Comparison of ENCODE assay signal across 9 cellular contexts in the genomic region with DNA sequence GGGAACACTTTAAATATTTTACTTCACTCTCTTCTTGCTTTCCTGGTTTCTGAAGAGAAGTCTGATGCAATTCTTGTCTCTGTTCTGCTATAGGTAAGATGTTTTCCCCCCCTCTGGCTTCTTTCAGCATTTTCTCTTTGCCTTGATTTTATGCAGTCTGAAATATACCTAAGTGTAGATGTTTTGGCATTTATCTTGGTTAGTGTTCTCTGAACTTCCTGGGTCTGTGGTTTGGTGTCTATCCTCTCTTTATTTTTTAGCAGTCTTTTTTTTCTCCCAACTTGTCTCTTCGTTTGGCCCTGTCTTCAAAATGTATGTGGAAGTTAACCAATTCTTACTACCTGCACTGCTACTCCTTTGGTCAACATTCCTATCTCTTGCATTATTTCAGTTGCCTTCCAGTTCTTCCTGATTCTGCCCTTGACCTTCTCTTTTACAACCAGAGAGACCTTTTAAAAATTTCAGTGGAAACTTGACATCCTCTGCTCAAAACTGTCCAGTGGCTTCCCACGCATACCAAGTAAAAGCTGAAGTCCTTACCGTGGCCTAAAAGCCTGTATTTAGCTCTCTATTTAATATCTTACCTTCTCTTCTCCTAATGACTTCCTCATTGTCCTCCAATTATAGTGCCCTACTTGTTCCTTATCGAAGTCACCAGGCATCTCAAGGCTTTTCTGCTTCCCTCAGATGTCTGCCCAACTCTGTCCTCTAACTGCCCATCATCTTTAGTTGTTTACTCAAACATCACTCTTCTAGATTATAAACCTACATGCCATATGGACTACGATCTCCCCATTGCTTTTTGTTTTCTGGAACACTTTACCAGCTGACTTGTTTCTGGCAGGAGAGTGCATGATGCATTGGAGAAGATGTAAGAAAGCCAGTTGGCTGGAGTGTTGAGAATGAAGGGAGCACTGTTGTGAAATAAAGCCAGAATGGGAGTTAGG. TPM values are rescaled to one million over a fixed set of nuclear protein-coding genes. Genes with fewer than 3 reads are reported as not detected.
DNase-seq lines count a peak whose midpoint lies in the region; ATAC-seq, FAIRE-seq and TF ChIP-seq lines count a peak whose summit lies in the region.
"Had no signal": no experiment of that assay in that cellular context is flagged by ENCODE, and none has a peak within 500 bp of the region (broad histone marks: within the 10 kb centered on the region; RNA-seq: fewer than 3 reads in every experiment).

No MANE protein-coding gene starts in this region.

- TF ChIP-seq CTCF in KMS-11 (conservative IDR thresholded peaks at IDR 0.05; ENCODE audit: low read depth, low read length) (no peak), GM12878 (IDR thresholded peaks at IDR 0.05 in 2 of 3, conservative IDR thresholded peaks at IDR 0.05 in 1 of 3; ENCODE audit: control insufficient read depth in 2 of 3, extremely low read depth in 1 of 3, insufficient read depth in 1 of 3, low read depth in 3 of 3, low read length in 3 of 3) (no peak), lower lobe of right lung (IDR thresholded peaks at IDR 0.05) (no peak)

- H3K23ac ChIP-seq in mesenchymal stem cell (ENCODE audit: low read length in 2 of 2) = no peak overlapping the region

- DNase-seq in GM12878 (ENCODE audit: low read depth, low spot score) (no peak), lower lobe of right lung (no peak), mesenchymal stem cell (no peak)
- DNase-seq in activated naive CD4-positive, alpha-beta T cell treated with anti-CD3 and anti-CD28 coated beads, Interleukin-2, amount 10 ng/mL, durations not matched to agents 7 days and 5 days = no peak
- no peak for DNase-seq in stimulated activated effector memory CD8-positive, alpha-beta T cell treated with anti-CD3 and anti-CD28 coated beads, Interleukin-12 subunit alpha, Interleukin-12 subunit beta, amount 100 ng/mL, for 72 hours (ENCODE audit: low spot score in 2 of 2)

- peaks cover 27% of the 10 kb centered on the region for H3K36me3 Mint-ChIP-seq in activated naive CD4-positive, alpha-beta T cell treated with anti-CD3 and anti-CD28 coated beads, Interleukin-2, amount 10 ng/mL, durations not matched to agents 7 days and 5 days
- H3K36me3 Mint-ChIP-seq in stimulated activated effector memory CD8-positive, alpha-beta T cell treated with anti-CD3 and anti-CD28 coated beads, Interleukin-12 subunit alpha, Interleukin-12 subunit beta, amount 100 ng/mL, for 72 hours = peaks cover 3% of the 10 kb centered on the region

- no peak overlapping the region for H2AK5ac ChIP-seq in mesenchymal stem cell (ENCODE audit: low read length, severe bottlenecking)

- H3K4me1 ChIP-seq in BLaER1 treated with 17β-estradiol and CSF1 and Interleukin-3, amounts not matched to agents 10 nM and 100 nM = peaks cover 26 to 75% (median 38%) of the 10 kb centered on the region in 10 experiments
- peaks cover 69% of the 10 kb centered on the region for H3K4me1 ChIP-seq in KMS-11 (ENCODE audit: low read depth, poor library complexity, severe bottlenecking)
- H3K4me1 ChIP-seq in GM12878 (ENCODE audit: control insufficient read depth, insufficient read depth, low read length) = peaks cover 20% of the 10 kb centered on the region
- peaks cover 64% of the 10 kb centered on the region for H3K4me1 ChIP-seq in lower lobe of right lung
- no peaks in the 10 kb centered on the region for H3K4me1 ChIP-seq in mesenchymal stem cell (ENCODE audit: control insufficient read depth, insufficient read depth, low read depth, low read length)

- CTCF ChIA-PET in GM12878 (lab: Yijun Ruan, JAX) = interaction anchor here (1.4 to 4.1 kb wide), 2 partner anchors 17 to 152 kb away, joined by 3 to 33 read pairs; no protein-coding TSS in a partner anchor
- CTCF ChIA-PET in activated naive CD4-positive, alpha-beta T cell treated with anti-CD3 and anti-CD28 coated beads, Interleukin-2, amount 10 ng/mL, durations not matched to agents 7 days and 5 days (lab: Charles Lee) = interaction anchor here (1.0 to 1.1 kb wide), 2 partner anchors 14 to 16 kb away, joined by 3 read pairs; no protein-coding TSS in a partner anchor

- H2BK120ac ChIP-seq in mesenchymal stem cell (ENCODE audit: low read depth, low read length) = no peak overlapping the region

- H3K9me3 ChIP-seq in BLaER1 treated with 17β-estradiol and CSF1 and Interleukin-3, amounts not matched to agents 10 nM and 100 nM (replicated peaks in 1 of 11) = peaks cover 0 to 8% (median 0%) of the 10 kb centered on the region in 11 experiments; a peak in 3 of 22 replicates
- H3K9me3 ChIP-seq in GM12878 (replicated peaks; ENCODE audit: control insufficient read depth, insufficient read depth, low read length) = no peaks in the 10 kb centered on the region
- H3K9me3 ChIP-seq in lower lobe of right lung = no peaks in the 10 kb centered on the region
- no peaks in the 10 kb centered on the region for H3K9me3 ChIP-seq in mesenchymal stem cell (ENCODE audit: control insufficient read depth, low read length)

- peak overlapping the region in 1 of 2 experiments; percentile 21 for H3K18ac ChIP-seq in mesenchymal stem cell (ENCODE audit: low read depth in 1 of 2, low read length in 2 of 2)

- no peak for FAIRE-seq in GM12878 (lab: Jason Lieb, UNC)

- H3K9ac ChIP-seq in BLaER1 treated with 17β-estradiol and CSF1 and Interleukin-3, amounts not matched to agents 10 nM and 100 nM = no peak overlapping the region
- no peak overlapping the region for H3K9ac ChIP-seq in KMS-11
- no peak overlapping the region for H3K9ac ChIP-seq in GM12878 (ENCODE audit: control insufficient read depth, insufficient read depth, low read length)
- no peak overlapping the region for H3K9ac ChIP-seq in mesenchymal stem cell (ENCODE audit: low read length)

- H3K4ac ChIP-seq in mesenchymal stem cell (ENCODE audit: low read depth in 1 of 2, low read length in 2 of 2) = no peak overlapping the region

- no peak overlapping the region; a peak in 1 of 22 replicates for H3K27ac ChIP-seq in BLaER1 treated with 17β-estradiol and CSF1 and Interleukin-3, amounts not matched to agents 10 nM and 100 nM
- H3K27ac ChIP-seq in KMS-11 (no peak overlapping the region), GM12878 (ENCODE audit: control insufficient read depth, insufficient read depth) (peak overlapping the region; percentile 50), lower lobe of right lung (no peak overlapping the region), mesenchymal stem cell (ENCODE audit: low read length, poor library complexity, severe bottlenecking) (no peak overlapping the region)

- H2BK5ac ChIP-seq in mesenchymal stem cell (ENCODE audit: low read depth, low read length, poor library complexity, severe bottlenecking) = no peak overlapping the region

- no TSS peak for BruUV-seq in GM12878 (replicated peaks; lab: Mats Ljungman, UMichigan)

- no peak overlapping the region for H4K91ac ChIP-seq in mesenchymal stem cell (ENCODE audit: low read length)

- no peak overlapping the region for H3K27ac Mint-ChIP-seq in activated naive CD4-positive, alpha-beta T cell treated with anti-CD3 and anti-CD28 coated beads, Interleukin-2, amount 10 ng/mL, durations not matched to agents 7 days and 5 days
- no peak overlapping the region for H3K27ac Mint-ChIP-seq in stimulated activated effector memory CD8-positive, alpha-beta T cell treated with anti-CD3 and anti-CD28 coated beads, Interleukin-12 subunit alpha, Interleukin-12 subunit beta, amount 100 ng/mL, for 72 hours
- H3K27ac Mint-ChIP-seq: activated naive CD4-positive, alpha-beta T cell treated with anti-CD3 and anti-CD28 coated beads, Interleukin-2, amount 50 U/mL, for 72 hours had no signal

- POLR2A ChIA-PET in GM12878 (lab: Charles Lee) = interaction anchor here (1.0 kb wide), 1 partner anchor 70 kb away, joined by 3 read pairs; no protein-coding TSS in a partner anchor

- no peaks in the 10 kb centered on the region for H3K27me3 ChIP-seq in BLaER1 treated with 17β-estradiol and CSF1 and Interleukin-3, amounts not matched to agents 10 nM and 100 nM
- H3K27me3 ChIP-seq in KMS-11 (ENCODE audit: insufficient read depth, low read depth) (no peaks in the 10 kb centered on the region), GM12878 (replicated peaks in 1 of 2; ENCODE audit: control insufficient read depth in 2 of 2, insufficient read depth in 2 of 2, low read length in 1 of 2) (no peaks in the 10 kb centered on the region), lower lobe of right lung (ENCODE audit: low read depth) (no peaks in the 10 kb centered on the region), mesenchymal stem cell (ENCODE audit: control insufficient read depth in 1 of 2, insufficient read depth in 1 of 2, low read length in 2 of 2) (no peaks in the 10 kb centered on the region)

- H4K20me1 ChIP-seq in BLaER1 treated with 17β-estradiol and CSF1 and Interleukin-3, amounts not matched to agents 10 nM and 100 nM = peaks cover 9 to 99% (median 62%) of the 10 kb centered on the region in 11 experiments; a peak in 16 of 22 replicates
- H4K20me1 ChIP-seq in KMS-11 (ENCODE audit: insufficient read depth) (0 out of 2 replicates have a peak, but pooled peaks cover 8% of the 10 kb centered on the region), GM12878 (ENCODE audit: control insufficient read depth, insufficient read depth) (no peaks in the 10 kb centered on the region)

- TF ChIP-seq EP300 in GM12878 (IDR thresholded peaks at IDR 0.05; ENCODE audit: borderline replicate concordance in 1 of 2, control insufficient read depth in 1 of 2, low read depth in 2 of 2, low read length in 2 of 2) = no peak

- H3K4me3 ChIP-seq in BLaER1 treated with 17β-estradiol and CSF1 and Interleukin-3, amounts not matched to agents 10 nM and 100 nM = no peak overlapping the region
- no peak overlapping the region for H3K4me3 ChIP-seq in KMS-11 (IDR thresholded peaks at IDR 0.05; ENCODE audit: insufficient read depth, low read depth, low read length)
- H3K4me3 ChIP-seq in GM12878 = peak overlapping the region; percentile 7; the same call in 1 of the 2 replicates
- H3K4me3 ChIP-seq in lower lobe of right lung = no peak overlapping the region
- H3K4me3 ChIP-seq in mesenchymal stem cell (ENCODE audit: insufficient read depth in 1 of 2, low read depth in 1 of 2, low read length in 2 of 2) = no peak overlapping the region

- in situ Hi-C loops in GM12878 (cut with MboI) = no loop called here

- H2BK15ac ChIP-seq in mesenchymal stem cell (ENCODE audit: low read depth, poor library complexity, severe bottlenecking) = no peak overlapping the region

- peak overlapping the region in 9 of 11 experiments; percentile 4 to 53 (median 40); a peak in 15 of 22 replicates for H3K4me2 ChIP-seq in BLaER1 treated with 17β-estradiol and CSF1 and Interleukin-3, amounts not matched to agents 10 nM and 100 nM
- peak overlapping the region; percentile 42; the same call in 1 of the 2 replicates for H3K4me2 ChIP-seq in KMS-11
- H3K4me2 ChIP-seq in GM12878 (ENCODE audit: control insufficient read depth, insufficient read depth) = no peak overlapping the region; the same call in 1 of the 2 replicates
- no peak overlapping the region for H3K4me2 ChIP-seq in mesenchymal stem cell (ENCODE audit: low read length, poor library complexity, severe bottlenecking)

- H3K4me3 Mint-ChIP-seq in activated naive CD4-positive, alpha-beta T cell treated with anti-CD3 and anti-CD28 coated beads, Interleukin-2, amount 10 ng/mL, durations not matched to agents 7 days and 5 days = no peak overlapping the region
- no peak overlapping the region for H3K4me3 Mint-ChIP-seq in stimulated activated effector memory CD8-positive, alpha-beta T cell treated with anti-CD3 and anti-CD28 coated beads, Interleukin-12 subunit alpha, Interleukin-12 subunit beta, amount 100 ng/mL, for 72 hours

- H2AFZ ChIP-seq in KMS-11 (ENCODE audit: low read depth) (no peak overlapping the region), GM12878 (ENCODE audit: control insufficient read depth, low read depth, low read length) (no peak overlapping the region), mesenchymal stem cell (ENCODE audit: low read depth, low read length) (no peak overlapping the region)

- peaks cover 0 to 20% (median 4%) of the 10 kb centered on the region in 11 experiments; a peak in 8 of 22 replicates for H3K36me3 ChIP-seq in BLaER1 treated with 17β-estradiol and CSF1 and Interleukin-3, amounts not matched to agents 10 nM and 100 nM
- H3K36me3 ChIP-seq in KMS-11 (ENCODE audit: insufficient read depth) (no peaks in the 10 kb centered on the region), GM12878 (ENCODE audit: control insufficient read depth in 2 of 2, insufficient read depth in 2 of 2, low read length in 1 of 2) (peaks cover 0 to 6% of the 10 kb centered on the region in 2 experiments; a peak in 1 of 4 replicates), lower lobe of right lung (no peaks in the 10 kb centered on the region), mesenchymal stem cell (ENCODE audit: control insufficient read depth in 1 of 2, insufficient read depth in 2 of 2, low read depth in 1 of 2, low read length in 2 of 2) (no peaks in the 10 kb centered on the region)

- no peak overlapping the region for H2BK12ac ChIP-seq in mesenchymal stem cell (ENCODE audit: low read length in 2 of 2)

- peak; percentile 33 for ATAC-seq in GM12878
- peak; percentile 21 to 23 for ATAC-seq in lower lobe of right lung
- no peak for ATAC-seq in GM21515 (IDR thresholded peaks at IDR 0.05; ENCODE audit: unreplicated experiment)
- ATAC-seq in stimulated activated effector memory CD8-positive, alpha-beta T cell treated with anti-CD3 and anti-CD28 coated beads, Interleukin-12 subunit alpha, Interleukin-12 subunit beta, amount 100 ng/mL, for 72 hours = no peak

- TF ChIP-seq RAD21 in GM12878 (IDR thresholded peaks at IDR 0.05; ENCODE audit: insufficient read depth, low read depth, low read length) = no peak

- RAD21 ChIA-PET in GM12878 (lab: Charles Lee; ENCODE audit: unreplicated experiment) = interaction anchor here (0.7 to 2.3 kb wide), 3 partner anchors 9 to 153 kb away, joined by 3 to 9 read pairs (median 4); no protein-coding TSS in a partner anchor

- WGBS in GM12878 (ENCODE audit: insufficient coverage, insufficient replicate concordance, low lambda C conversion rate, missing lambda C conversion rate) = 44% methylated on average over 5 of the region's 5 CpGs
- WGBS in mesenchymal stem cell = 94% methylated on average over 5 of the region's 5 CpGs

- peak overlapping the region in 1 of 2 experiments; percentile 57 for H3K14ac ChIP-seq in mesenchymal stem cell (ENCODE audit: low read length in 2 of 2)

- H3K79me1 ChIP-seq in mesenchymal stem cell (replicated peaks; ENCODE audit: low read length, poor library complexity, severe bottlenecking) = peaks cover 8% of the 10 kb centered on the region

- SMC1A ChIA-PET in GM12878 (lab: Charles Lee; ENCODE audit: uncharacterized antibody, unreplicated experiment) = interaction anchor here (0.6 to 1.3 kb wide), 11 partner anchors 11 to 179 kb away, joined by 3 to 6 read pairs (median 3); no protein-coding TSS in a partner anchor

- intact Hi-C loops in GM12878 (cut with micrococcal nuclease; ENCODE audit: unreplicated experiment) (no loop called here), lower lobe of right lung (cut with DNase I) (no loop called here)

- H4K8ac ChIP-seq in mesenchymal stem cell (ENCODE audit: low read length) = no peak overlapping the region

- H3K9me3 Mint-ChIP-seq in activated naive CD4-positive, alpha-beta T cell treated with anti-CD3 and anti-CD28 coated beads, Interleukin-2, amount 10 ng/mL, durations not matched to agents 7 days and 5 days = no peaks in the 10 kb centered on the region
- no peaks in the 10 kb centered on the region for H3K9me3 Mint-ChIP-seq in stimulated activated effector memory CD8-positive, alpha-beta T cell treated with anti-CD3 and anti-CD28 coated beads, Interleukin-12 subunit alpha, Interleukin-12 subunit beta, amount 100 ng/mL, for 72 hours
- H3K9me3 Mint-ChIP-seq: activated naive CD4-positive, alpha-beta T cell treated with anti-CD3 and anti-CD28 coated beads, Interleukin-2, amount 50 U/mL, for 72 hours had no signal

- TF ChIP-seq POLR2A in GM12878 (IDR thresholded peaks at IDR 0.05; ENCODE audit: low read depth, low read length) = no peak

- peaks cover 73% of the 10 kb centered on the region for H3K79me2 ChIP-seq in KMS-11 (ENCODE audit: insufficient read depth, low read depth)
- peaks cover 90% of the 10 kb centered on the region for H3K79me2 ChIP-seq in GM12878 (ENCODE audit: control insufficient read depth, insufficient read depth, low read length)

- H3K4me1 Mint-ChIP-seq in activated naive CD4-positive, alpha-beta T cell treated with anti-CD3 and anti-CD28 coated beads, Interleukin-2, amount 10 ng/mL, durations not matched to agents 7 days and 5 days = peaks cover 38% of the 10 kb centered on the region
- peaks cover 31% of the 10 kb centered on the region for H3K4me1 Mint-ChIP-seq in stimulated activated effector memory CD8-positive, alpha-beta T cell treated with anti-CD3 and anti-CD28 coated beads, Interleukin-12 subunit alpha, Interleukin-12 subunit beta, amount 100 ng/mL, for 72 hours

- no peaks in the 10 kb centered on the region for H3K27me3 Mint-ChIP-seq in activated naive CD4-positive, alpha-beta T cell treated with anti-CD3 and anti-CD28 coated beads, Interleukin-2, amount 10 ng/mL, durations not matched to agents 7 days and 5 days

RNA-seq across cellular contexts. Expression of gene RAP1A, which starts 40.9 kb away (rescaled TPM):
- 52.4 and 56.6 TPM in 2 replicates for total RNA-seq in GM12878 (2013; cell fraction: nucleolus; rRNA removed)
- 41.6 and 53.4 TPM in 2 replicates for total RNA-seq in GM12878 (2014; rRNA removed)
- total RNA-seq in GM12878 (2014; rRNA removed; fragmentation: Illumina TruSeq; extraction: Trizol) = 38.4 and 42.2 TPM in 2 replicates
- 141 TPM in 2 replicates for total RNA-seq in GM12878 (2021)
- polyA plus RNA-seq in GM12878 (2011; ENCODE audit: low read depth) = 81.1 TPM
- polyA plus RNA-seq in GM12878 (2011; rRNA removed) = 141 and 206 TPM in 2 replicates
- polyA plus RNA-seq in GM12878 (2011; cell fraction: cytosol; rRNA removed) = 43.4 and 49.4 TPM in 2 replicates
- polyA plus RNA-seq in GM12878 (2011; cell fraction: nucleus; rRNA removed) = 31.2 and 34.0 TPM in 2 replicates
- 144 and 163 TPM in 2 replicates for polyA plus RNA-seq in GM12878 (2012)
- 213 and 259 TPM in 2 replicates for polyA plus RNA-seq in GM12878 (2014; fragmentation: Illumina TruSeq; extraction: Trizol)
- polyA plus RNA-seq in GM12878 (2014; fragmentation: Nextera tagmentation; extraction: Ambion mirVana) = 10 to 100 TPM; 71.8 to 93.7 TPM
- polyA plus RNA-seq in GM12878 (2014; rRNA removed) = 86.4 and 106 TPM in 2 replicates
- 10 to 100 TPM; 76.7 to 78.4 TPM for polyA plus RNA-seq in GM12878 (2016; fragmentation: Nextera tagmentation; extraction: Ambion mirVana)
- polyA minus RNA-seq in GM12878 (2011; rRNA and poly(A)+ RNA removed) = 29.2 and 61.7 TPM in 2 replicates
- 20.2 and 26.1 TPM in 2 replicates for polyA minus RNA-seq in GM12878 (2011; cell fraction: cytosol; rRNA and poly(A)+ RNA removed)
- 10.6 and 17.6 TPM in 2 replicates for polyA minus RNA-seq in GM12878 (2011; cell fraction: nucleus; rRNA and poly(A)+ RNA removed)
- total RNA-seq in lower lobe of right lung = 134 TPM
- 84.9 TPM for polyA plus RNA-seq in mesenchymal stem cell (2013, experiment 1 of 2)
- polyA plus RNA-seq in mesenchymal stem cell (2013, experiment 2 of 2) = 88.5 TPM

Comparison
In these comparisons a context has a peak if more than half of its experiments do, and no peak if none do; other contexts are left out.
1. H3K4me2 ChIP-seq: peak in BLaER1 treated with 17β-estradiol and CSF1 and Interleukin-3, amounts not matched to agents 10 nM and 100 nM (9 of 11) and KMS-11 (single experiment); none in GM12878 (single experiment) and mesenchymal stem cell (single experiment).
2. ATAC-seq: peak in GM12878 (single experiment) and lower lobe of right lung (2 of 2); none in GM21515 (single experiment) and stimulated activated effector memory CD8-positive, alpha-beta T cell treated with anti-CD3 and anti-CD28 coated beads, Interleukin-12 subunit alpha, Interleukin-12 subunit beta, amount 100 ng/mL, for 72 hours (single experiment).